In the genomic region with DNA sequence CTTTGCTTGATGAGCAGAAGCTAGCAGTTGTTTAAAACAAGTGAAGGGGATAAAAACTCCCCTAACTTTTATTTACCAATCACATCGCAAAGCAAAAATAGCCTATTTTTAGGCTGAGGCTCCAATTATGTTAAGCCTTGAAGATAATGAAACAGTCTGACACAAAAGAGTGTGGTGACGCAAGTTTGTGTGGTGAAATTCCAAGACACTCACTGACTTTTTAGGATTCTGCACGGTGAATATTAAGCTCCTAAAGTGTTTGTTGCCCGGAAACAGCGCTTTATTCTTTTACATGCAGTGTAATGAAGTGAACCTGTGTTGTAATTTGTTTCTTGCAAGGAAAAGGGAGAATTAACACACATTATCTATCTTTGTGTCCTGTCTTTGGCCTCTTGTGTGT, we compare ENCODE assay signal across 14 cellular contexts.
DNase-seq lines count a peak whose midpoint lies in the region; ATAC-seq and TF ChIP-seq lines count a peak whose summit lies in the region.
"Had no signal": no experiment of that assay in that cellular context is flagged by ENCODE, and none has a peak within 500 bp of the region (broad histone marks: within the 10 kb centered on the region; RNA-seq: fewer than 3 reads in every experiment).

No MANE protein-coding gene starts in this region.

- DNase-seq in A673 (ENCODE audit: low spot score): peak; percentile 54
- peak; percentile 16 for DNase-seq in SK-N-MC (ENCODE audit: low read depth, low spot score)
- DNase-seq in globus pallidus (ENCODE audit: low spot score): peak; percentile 5
- DNase-seq in neural progenitor cell (ENCODE audit: low spot score): no peak
- no peak for DNase-seq in GOT3 (lab: John Stamatoyannopoulos, UW)
- DNase-seq in activated naive CD4-positive, alpha-beta T cell treated with Interleukin-2 at 50 U/mL for 16 hours: no peak
- DNase-seq: CD4-positive, alpha-beta memory T cell; DMS153; DMS79; GDM1; HCEC 1CT had no signal

- ATAC-seq in GM21528 (IDR thresholded peaks at IDR 0.05; ENCODE audit: low FRiP score, unreplicated experiment): no peak

- H3K27me3 Mint-ChIP-seq in neural progenitor cell (ENCODE audit: insufficient read depth, low read depth): no peaks in the 10 kb centered on the region
- H3K27me3 Mint-ChIP-seq: CD4-positive, alpha-beta memory T cell had no signal

- H3K27me3 ChIP-seq in A673 (replicated peaks; ENCODE audit: insufficient read depth, low read depth, low read length, poor library complexity): no peaks in the 10 kb centered on the region
- H3K27me3 ChIP-seq in neural progenitor cell: no peaks in the 10 kb centered on the region

- H4K20me1 ChIP-seq in neural progenitor cell (ENCODE audit: low read depth): no peaks in the 10 kb centered on the region

- POLR2A ChIA-PET in A673 (lab: Charles Lee; ENCODE audit: low non-redundant PET): no interaction called here

- H3K9ac ChIP-seq in SK-N-MC (ENCODE audit: insufficient read length) (no peak overlapping the region), neural progenitor cell (no peak overlapping the region)
- H3K9ac ChIP-seq: BLaER1 had no signal

- no peaks in the 10 kb centered on the region for H3K79me2 ChIP-seq in neural progenitor cell (ENCODE audit: low read depth)

- no peaks in the 10 kb centered on the region for H3K9me3 Mint-ChIP-seq in neural progenitor cell
- H3K9me3 Mint-ChIP-seq: CD14-positive monocyte had no signal

- H3K4me1 ChIP-seq in A673 (ENCODE audit: insufficient read depth, low read length, poor library complexity, severe bottlenecking): peaks cover 22% of the 10 kb centered on the region
- H3K4me1 ChIP-seq in neural progenitor cell: no peaks in the 10 kb centered on the region
- H3K4me1 ChIP-seq: BLaER1 had no signal

- H3K36me3 Mint-ChIP-seq in neural progenitor cell: peaks cover 36% of the 10 kb centered on the region

- H3K4me3 Mint-ChIP-seq in neural progenitor cell: no peak overlapping the region
- H3K4me3 Mint-ChIP-seq: CD14-positive monocyte; CD4-positive, alpha-beta memory T cell had no signal

- peaks cover 5% of the 10 kb centered on the region for H3K4me1 Mint-ChIP-seq in neural progenitor cell
- H3K4me1 Mint-ChIP-seq: CD14-positive monocyte; CD4-positive, alpha-beta memory T cell had no signal

- H3K4me3 ChIP-seq in A673 (ENCODE audit: low read depth, low read length, poor library complexity, severe bottlenecking) (no peak overlapping the region), SK-N-MC (no peak overlapping the region), neural progenitor cell (no peak overlapping the region)
- H3K4me3 ChIP-seq: BLaER1 had no signal

- no peaks in the 10 kb centered on the region for H3F3A ChIP-seq in neural progenitor cell (ENCODE audit: low read depth)

- TF ChIP-seq CTCF in A673 (conservative IDR thresholded peaks at IDR 0.05; ENCODE audit: low read depth, low read length): no peak
- no peak for TF ChIP-seq CTCF in neural progenitor cell (IDR thresholded peaks at IDR 0.05)

- H3K9me3 ChIP-seq in A673 (ENCODE audit: low read depth, low read length, poor library complexity, severe bottlenecking) (no peaks in the 10 kb centered on the region), SK-N-MC (ENCODE audit: low read depth, low read length) (no peaks in the 10 kb centered on the region), neural progenitor cell (ENCODE audit: low read depth) (no peaks in the 10 kb centered on the region)
- H3K9me3 ChIP-seq: BLaER1 had no signal

- no peak overlapping the region for H3K4me2 ChIP-seq in neural progenitor cell
- H3K4me2 ChIP-seq: BLaER1 had no signal

- intact Hi-C loops in A673 (cut with micrococcal nuclease; ENCODE audit: unreplicated experiment): no loop called here

- H2AFZ ChIP-seq in neural progenitor cell (replicated peaks): no peak overlapping the region

- CTCF ChIA-PET in A673 (lab: Charles Lee): no interaction called here

- H3K27ac Mint-ChIP-seq in neural progenitor cell: no peak overlapping the region
- H3K27ac Mint-ChIP-seq: CD14-positive monocyte; CD4-positive, alpha-beta memory T cell had no signal

- no TSS peak for BruUV-seq in A673 (replicated peaks; lab: Mats Ljungman, UMichigan)

- no peak overlapping the region for H3K27ac ChIP-seq in A673 (ENCODE audit: low read depth, low read length, poor library complexity, severe bottlenecking)
- H3K27ac ChIP-seq in SK-N-MC: no peak overlapping the region
- H3K27ac ChIP-seq in neural progenitor cell: peak overlapping the region; percentile 19
- H3K27ac ChIP-seq: BLaER1 had no signal

- H3K36me3 ChIP-seq in A673 (ENCODE audit: insufficient read depth, low read length, poor library complexity, severe bottlenecking) (no peaks in the 10 kb centered on the region), SK-N-MC (ENCODE audit: insufficient read depth, low read length) (peaks cover 44% of the 10 kb centered on the region), neural progenitor cell (peaks cover 19% of the 10 kb centered on the region)

Comparison
In these comparisons a context has a peak if more than half of its experiments do, and no peak if none do; other contexts are left out.
1. DNase-seq: peak in A673 (single experiment), SK-N-MC (single experiment) and globus pallidus (single experiment); none in neural progenitor cell (single experiment), GOT3 (single experiment) and activated naive CD4-positive, alpha-beta T cell treated with Interleukin-2 at 50 U/mL for 16 hours (single experiment).